In the genomic region with DNA sequence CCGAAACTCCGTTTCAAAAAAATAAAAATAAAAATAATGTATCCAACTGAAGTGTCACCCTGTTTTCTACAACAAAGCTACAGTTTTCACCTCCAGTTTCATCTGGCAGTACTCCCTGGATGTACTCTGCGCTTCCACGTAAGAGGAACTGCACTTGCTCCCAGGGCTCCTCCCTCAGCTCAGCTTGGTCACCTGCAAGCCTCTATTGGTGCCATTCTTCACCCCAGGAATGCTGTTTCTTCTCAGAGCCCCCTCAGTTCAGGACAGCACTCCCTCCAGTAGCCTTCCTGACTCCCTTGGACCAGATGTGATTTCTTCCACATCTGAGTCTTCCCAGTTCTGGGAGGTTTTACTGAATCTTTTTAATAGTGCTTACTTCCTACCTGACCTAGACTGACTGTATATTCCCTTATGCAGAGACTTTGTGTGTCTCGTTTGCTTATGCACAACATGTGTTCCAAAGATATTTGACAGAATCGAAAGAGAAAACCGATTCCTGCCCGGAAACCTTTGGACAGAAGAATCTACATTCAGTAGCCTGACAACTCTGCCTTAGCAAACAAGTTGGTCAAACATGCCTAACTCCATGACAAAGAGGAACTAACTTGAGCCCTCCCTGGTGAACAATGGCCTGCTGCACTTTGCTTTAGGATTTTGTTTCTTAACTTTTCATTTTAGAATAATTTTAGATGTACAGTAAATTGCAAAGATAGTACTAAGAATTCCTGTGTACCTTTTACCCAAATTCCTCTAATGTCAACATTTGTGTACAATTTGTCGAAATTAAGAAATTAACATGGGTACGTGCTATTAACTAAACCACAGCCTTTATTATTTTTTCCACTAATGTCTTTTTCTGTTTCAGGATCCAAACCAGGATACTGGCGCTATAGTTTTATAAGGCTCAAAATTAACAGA, we compare ENCODE assay signal across 8 cellular contexts. TPM values are rescaled to one million over a fixed set of nuclear protein-coding genes. Genes with fewer than 3 reads are reported as not detected.
DNase-seq lines count a peak whose midpoint lies in the region; ATAC-seq, FAIRE-seq and TF ChIP-seq lines count a peak whose summit lies in the region.

No MANE protein-coding gene starts in this region.

- peak overlapping the region; percentile 35 for H3K9ac ChIP-seq in endothelial cell of umbilical vein (replicated peaks; ENCODE audit: extremely low read depth, insufficient read depth, low read length)
- H3K9ac ChIP-seq in neuronal stem cell (ENCODE audit: low read depth, low read length, poor library complexity) = no peak overlapping the region

- no peaks in the 10 kb centered on the region for H3K79me1 ChIP-seq in neuronal stem cell (ENCODE audit: low read depth, low read length)

- no peak overlapping the region for H2BK15ac ChIP-seq in neuronal stem cell (ENCODE audit: low read length)

- H3K4me1 ChIP-seq in endothelial cell of umbilical vein (ENCODE audit: control insufficient read depth, extremely low read depth, insufficient read depth, low read length) = peaks cover 7% of the 10 kb centered on the region
- no peaks in the 10 kb centered on the region for H3K4me1 ChIP-seq in neuronal stem cell (ENCODE audit: control insufficient read depth in 2 of 2, insufficient read depth in 1 of 2, low read depth in 1 of 2, low read length in 2 of 2)

- H2BK5ac ChIP-seq in neuronal stem cell (ENCODE audit: low read length) = no peak overlapping the region

- intact Hi-C loops in endothelial cell of umbilical vein (cut with micrococcal nuclease) = loop anchor here (2.0 to 5.0 kb wide), 2 partner anchors 37 to 164 kb away; a partner anchor contains a TSS

- no peak for TF ChIP-seq POLR2A in endothelial cell of umbilical vein (IDR thresholded peaks at IDR 0.05; ENCODE audit: low read depth, low read length)

- no peaks in the 10 kb centered on the region for H3K27me3 ChIP-seq in endothelial cell of umbilical vein (ENCODE audit: control insufficient read depth in 2 of 2, insufficient read depth in 2 of 2, low read length in 2 of 2)
- no peaks in the 10 kb centered on the region for H3K27me3 ChIP-seq in neuronal stem cell (ENCODE audit: control insufficient read depth in 3 of 3, insufficient read depth in 3 of 3, low read depth in 1 of 3, low read length in 3 of 3)

- peak overlapping the region; percentile 47 to 86 (median 71) for H3K4me3 ChIP-seq in endothelial cell of umbilical vein (replicated peaks in 1 of 3; ENCODE audit: insufficient read depth in 1 of 3, low read depth in 1 of 3, low read length in 3 of 3)
- H3K4me3 ChIP-seq in neuronal stem cell (ENCODE audit: low read length in 2 of 2) = no peak overlapping the region

- CTCF ChIA-PET in endothelial cell of umbilical vein (lab: Charles Lee) = interaction anchor here (1.5 kb wide), 1 partner anchor 238 kb away, joined by 7 read pairs; a partner anchor contains a TSS

- H3K36me3 ChIP-seq in endothelial cell of umbilical vein (ENCODE audit: control insufficient read depth in 2 of 2, extremely low read depth in 1 of 2, insufficient read depth in 2 of 2, low read length in 2 of 2) = no peaks in the 10 kb centered on the region
- no peaks in the 10 kb centered on the region for H3K36me3 ChIP-seq in neuronal stem cell (replicated peaks in 1 of 2; ENCODE audit: control insufficient read depth in 2 of 2, insufficient read depth in 2 of 2, low read length in 2 of 2)

- H3K9me3 ChIP-seq in endothelial cell of umbilical vein (replicated peaks; ENCODE audit: control insufficient read depth, insufficient read depth, low read length) (no peaks in the 10 kb centered on the region), neuronal stem cell (replicated peaks in 1 of 2; ENCODE audit: control insufficient read depth in 2 of 2, insufficient read depth in 1 of 2, low read depth in 1 of 2, low read length in 2 of 2) (no peaks in the 10 kb centered on the region)

- H4K8ac ChIP-seq in neuronal stem cell (ENCODE audit: low read depth, low read length) = no peak overlapping the region

- H3K27ac ChIP-seq in endothelial cell of umbilical vein (ENCODE audit: insufficient read depth, low read depth, low read length) (no peak overlapping the region), neuronal stem cell (replicated peaks; ENCODE audit: low read length) (no peak overlapping the region)

- no peaks in the 10 kb centered on the region for H3K9me1 ChIP-seq in endothelial cell of umbilical vein (replicated peaks; ENCODE audit: control insufficient read depth, extremely low read depth, insufficient read depth, low read length)

- no peak overlapping the region for H3K23ac ChIP-seq in neuronal stem cell (ENCODE audit: low read depth, low read length, poor library complexity)

- no peak for TF ChIP-seq CTCF in endothelial cell of umbilical vein (IDR thresholded peaks at IDR 0.05; ENCODE audit: extremely low read depth in 1 of 2, insufficient read depth in 1 of 2, low read depth in 1 of 2, low read length in 2 of 2)

- FAIRE-seq in endothelial cell of umbilical vein (lab: Jason Lieb, UNC) = peak; percentile 48

- no peak overlapping the region for H4K91ac ChIP-seq in neuronal stem cell (ENCODE audit: low read depth, low read length, poor library complexity)

- H3K4me2 ChIP-seq in endothelial cell of umbilical vein (ENCODE audit: insufficient read depth, low read length) (peak overlapping the region; percentile 75), neuronal stem cell (ENCODE audit: insufficient read depth, low read length, poor library complexity, severe bottlenecking) (no peak overlapping the region)

- no peak overlapping the region for H3K4ac ChIP-seq in neuronal stem cell (ENCODE audit: low read length)

- H2BK120ac ChIP-seq in neuronal stem cell (ENCODE audit: low read depth, low read length) = no peak overlapping the region

- peak overlapping the region; percentile 99 for H2AFZ ChIP-seq in endothelial cell of umbilical vein (ENCODE audit: low read depth, low read length)
- H2AFZ ChIP-seq in neuronal stem cell (ENCODE audit: low read length) = peak overlapping the region; percentile 77

- no peaks in the 10 kb centered on the region for H4K20me1 ChIP-seq in endothelial cell of umbilical vein (replicated peaks; ENCODE audit: control insufficient read depth, extremely low read depth, insufficient read depth, low read length)

- DNase-seq in NCI-H2029 treated with DMSO at 0.1 percent for 48 hours (lab: John Stamatoyannopoulos, UW) = peak; percentile 8
- DNase-seq in NCI-H2029 (lab: John Stamatoyannopoulos, UW) = no peak
- peak; percentile 63 for DNase-seq in OCI-M1 (lab: John Stamatoyannopoulos, UW)
- DNase-seq in endothelial cell of umbilical vein (ENCODE audit: low read depth, low spot score) = no peak
- no peak for DNase-seq in neuronal stem cell (ENCODE audit: low spot score)
- DNase-seq in activated CD4-positive, CD25-positive, alpha-beta regulatory T cell (lab: John Stamatoyannopoulos, UW) = no peak
- no peak for DNase-seq in NCI-H1105 treated with DMSO at 0.1 percent for 48 hours (lab: John Stamatoyannopoulos, UW)

- H3K14ac ChIP-seq in neuronal stem cell (ENCODE audit: low read length) = no peak overlapping the region

- TSS peak; percentile 28 for BruUV-seq in endothelial cell of umbilical vein (replicated peaks; lab: Mats Ljungman, UMichigan)

- ATAC-seq in GM19463 (IDR thresholded peaks at IDR 0.05; ENCODE audit: unreplicated experiment) = no peak

- H2AK5ac ChIP-seq in neuronal stem cell (ENCODE audit: low read depth, low read length) = no peak overlapping the region

- POLR2A ChIA-PET in endothelial cell of umbilical vein (lab: Charles Lee) = no interaction called here

- WGBS in neuronal stem cell (ENCODE audit: extremely low coverage in 2 of 2, insufficient read length in 2 of 2, insufficient replicate concordance in 1 of 2), 2 donors = no CpG with 5 or more reads among the region's 11 CpGs

- no peak overlapping the region for H3K18ac ChIP-seq in neuronal stem cell (ENCODE audit: low read length)

- H2BK12ac ChIP-seq in neuronal stem cell (ENCODE audit: low read length) = no peak overlapping the region

- no peaks in the 10 kb centered on the region for H3K79me2 ChIP-seq in endothelial cell of umbilical vein (ENCODE audit: control insufficient read depth, insufficient read depth, low read length)

- dilution Hi-C loops in endothelial cell of umbilical vein (cut with MboI; ENCODE audit: extremely low pct_ligation_motif_present, low sequenced_read_pairs) = no loop called here

RNA-seq across cellular contexts. Expression of a gene that starts 0.8 kb away (rescaled TPM):
- 5.3 and 6.2 TPM in 2 replicates for total RNA-seq in endothelial cell of umbilical vein
- 1.1 and 1.5 TPM in 2 replicates for polyA plus RNA-seq in endothelial cell of umbilical vein
- 1.4 and 1.6 TPM in 2 replicates for polyA plus RNA-seq in endothelial cell of umbilical vein (2011; cell fraction: cytosol; rRNA removed)
- 6.6 and 7.8 TPM in 2 replicates for polyA plus RNA-seq in endothelial cell of umbilical vein (2011; cell fraction: nucleus; rRNA removed)
- polyA plus RNA-seq in endothelial cell of umbilical vein (2012) = 4.7 TPM in 2 replicates
- polyA minus RNA-seq in endothelial cell of umbilical vein = 2.0 and 2.9 TPM in 2 replicates
- 4.3 TPM for polyA minus RNA-seq in endothelial cell of umbilical vein (2011; cell fraction: cytosol; rRNA and poly(A)+ RNA removed)
- polyA minus RNA-seq in endothelial cell of umbilical vein (2011; cell fraction: nucleus; rRNA and poly(A)+ RNA removed) = 2.8 and 4.1 TPM in 2 replicates
- 2.4 TPM for polyA plus RNA-seq in neuronal stem cell (2013, experiment 1 of 2)
- polyA plus RNA-seq in neuronal stem cell (2013, experiment 2 of 2) = 2.6 TPM

RNA-seq across cellular contexts. Expression of a gene that starts 37.5 kb away (rescaled TPM):
- total RNA-seq in endothelial cell of umbilical vein = 30.1 and 37.0 TPM in 2 replicates
- polyA plus RNA-seq in endothelial cell of umbilical vein = 6.6 and 13.2 TPM in 2 replicates
- polyA plus RNA-seq in endothelial cell of umbilical vein (2011; cell fraction: cytosol; rRNA removed) = 22.1 and 25.5 TPM in 2 replicates
- 9.4 and 17.6 TPM in 2 replicates for polyA plus RNA-seq in endothelial cell of umbilical vein (2011; cell fraction: nucleus; rRNA removed)
- 47.9 and 80.3 TPM in 2 replicates for polyA plus RNA-seq in endothelial cell of umbilical vein (2012)
- polyA minus RNA-seq in endothelial cell of umbilical vein = 4.9 and 6.1 TPM in 2 replicates
- 8.3 TPM for polyA minus RNA-seq in endothelial cell of umbilical vein (2011; cell fraction: cytosol; rRNA and poly(A)+ RNA removed)
- 2.3 and 7.0 TPM in 2 replicates for polyA minus RNA-seq in endothelial cell of umbilical vein (2011; cell fraction: nucleus; rRNA and poly(A)+ RNA removed)
- 42.7 TPM for polyA plus RNA-seq in neuronal stem cell (2013, experiment 1 of 2)
- 44.2 TPM for polyA plus RNA-seq in neuronal stem cell (2013, experiment 2 of 2)

RNA-seq across cellular contexts. Expression of a gene that starts 37.5 kb away (rescaled TPM):
- total RNA-seq in endothelial cell of umbilical vein = 67.6 and 67.8 TPM in 2 replicates
- 84.8 and 94.2 TPM in 2 replicates for polyA plus RNA-seq in endothelial cell of umbilical vein
- 135 and 140 TPM in 2 replicates for polyA plus RNA-seq in endothelial cell of umbilical vein (2011; cell fraction: cytosol; rRNA removed)
- polyA plus RNA-seq in endothelial cell of umbilical vein (2011; cell fraction: nucleus; rRNA removed) = 76.7 and 81.3 TPM in 2 replicates
- 77.7 and 111 TPM in 2 replicates for polyA plus RNA-seq in endothelial cell of umbilical vein (2012)
- polyA minus RNA-seq in endothelial cell of umbilical vein = 60.7 and 62.0 TPM in 2 replicates
- polyA minus RNA-seq in endothelial cell of umbilical vein (2011; cell fraction: cytosol; rRNA and poly(A)+ RNA removed) = 60.0 TPM
- 35.7 and 59.9 TPM in 2 replicates for polyA minus RNA-seq in endothelial cell of umbilical vein (2011; cell fraction: nucleus; rRNA and poly(A)+ RNA removed)
- 62.3 TPM for polyA plus RNA-seq in neuronal stem cell (2013, experiment 1 of 2)
- 61.2 TPM for polyA plus RNA-seq in neuronal stem cell (2013, experiment 2 of 2)

RNA-seq across cellular contexts. Expression of a gene that starts 37.8 kb away (rescaled TPM):
- 18.4 and 21.9 TPM in 2 replicates for total RNA-seq in endothelial cell of umbilical vein
- 9.5 and 10.1 TPM in 2 replicates for polyA plus RNA-seq in endothelial cell of umbilical vein
- 10.6 and 10.9 TPM in 2 replicates for polyA plus RNA-seq in endothelial cell of umbilical vein (2011; cell fraction: cytosol; rRNA removed)
- 28.1 and 32.5 TPM in 2 replicates for polyA plus RNA-seq in endothelial cell of umbilical vein (2011; cell fraction: nucleus; rRNA removed)
- 14.8 and 16.5 TPM in 2 replicates for polyA plus RNA-seq in endothelial cell of umbilical vein (2012)
- 24.4 and 27.9 TPM in 2 replicates for polyA minus RNA-seq in endothelial cell of umbilical vein
- 11.9 TPM for polyA minus RNA-seq in endothelial cell of umbilical vein (2011; cell fraction: cytosol; rRNA and poly(A)+ RNA removed)
- polyA minus RNA-seq in endothelial cell of umbilical vein (2011; cell fraction: nucleus; rRNA and poly(A)+ RNA removed) = 28.0 and 28.5 TPM in 2 replicates
- polyA plus RNA-seq in neuronal stem cell (2013, experiment 1 of 2) = 28.4 TPM
- 30.2 TPM for polyA plus RNA-seq in neuronal stem cell (2013, experiment 2 of 2)

Comparison
In these comparisons a context has a peak if more than half of its experiments do, and no peak if none do; other contexts are left out.
1. DNase-seq: peak in NCI-H2029 treated with DMSO at 0.1 percent for 48 hours (single experiment) and OCI-M1 (single experiment); none in NCI-H2029 (single experiment), endothelial cell of umbilical vein (single experiment), neuronal stem cell (single experiment), activated CD4-positive, CD25-positive, alpha-beta regulatory T cell (0 of 4) and NCI-H1105 treated with DMSO at 0.1 percent for 48 hours (single experiment).
2. H3K4me3 ChIP-seq: peak in endothelial cell of umbilical vein (3 of 3); none in neuronal stem cell (0 of 2).